17 cellular contexts compared by ENCODE assay signal in the genomic region with DNA sequence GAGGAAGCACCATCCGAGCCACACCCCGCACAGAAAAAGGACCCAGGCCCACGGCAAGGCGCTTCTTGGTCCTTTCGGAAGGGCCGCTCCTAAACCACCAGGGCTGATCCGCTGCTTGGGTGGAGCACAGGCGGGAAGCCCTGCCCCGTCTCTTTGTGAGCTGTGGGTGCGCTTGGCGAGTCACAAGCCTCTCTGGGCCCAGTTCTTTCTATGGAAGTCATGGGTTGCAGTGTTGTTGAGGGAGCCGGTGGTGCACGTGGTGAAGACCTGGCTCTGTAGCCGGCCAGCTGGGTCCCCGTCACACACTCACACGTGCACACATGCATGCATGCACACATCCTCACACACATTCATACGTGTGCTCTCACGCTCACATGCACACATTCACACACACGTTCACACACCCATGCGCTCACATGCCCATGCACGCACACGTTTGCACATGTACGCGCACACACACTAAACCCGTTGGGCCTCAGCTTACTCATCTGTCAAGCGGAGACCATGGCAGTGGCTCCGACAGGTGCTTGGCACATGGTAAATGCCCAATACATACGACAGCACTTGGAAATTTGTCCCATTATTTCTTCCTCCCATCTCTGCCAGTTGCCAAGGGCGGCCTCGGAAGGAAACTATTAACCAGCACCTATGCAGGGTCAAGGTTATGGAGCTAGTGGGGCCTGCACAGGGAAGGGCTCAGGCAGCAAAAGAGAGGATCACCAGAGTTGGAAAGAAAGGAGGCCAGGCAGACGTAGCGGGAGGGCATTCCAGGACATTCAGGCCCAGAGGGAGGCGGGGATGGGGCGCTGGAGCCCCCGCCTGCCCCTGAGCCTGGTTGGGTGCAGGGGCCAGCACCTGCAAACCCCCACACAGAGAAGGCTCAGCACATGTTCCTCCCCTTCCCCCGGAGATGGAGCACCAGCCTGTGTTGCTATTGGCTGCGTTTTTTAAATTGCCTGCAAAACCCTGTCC.
DNase-seq lines count a peak whose midpoint lies in the region; ATAC-seq, FAIRE-seq and TF ChIP-seq lines count a peak whose summit lies in the region.
"Had no signal": no experiment of that assay in that cellular context is flagged by ENCODE, and none has a peak within 500 bp of the region (broad histone marks: within the 10 kb centered on the region; RNA-seq: fewer than 3 reads in every experiment).

No MANE protein-coding gene starts in this region.

- CTCF ChIA-PET in PC-9 (lab: Charles Lee) = no interaction called here
- CTCF ChIA-PET in H1 (lab: Charles Lee; ENCODE audit: partially characterized antibody) = interaction anchor here (0.9 to 19.9 kb wide), 5 partner anchors 9 to 117 kb away, joined by 3 to 447 read pairs (median 5); no protein-coding TSS in a partner anchor

- H3K9ac ChIP-seq in H9 (ENCODE audit: extremely low read depth, insufficient read length, low read length) (no peak overlapping the region), H1 (replicated peaks in 1 of 4; ENCODE audit: extremely low read depth in 1 of 4, low read depth in 3 of 4, low read length in 3 of 4) (no peak overlapping the region), neural progenitor cell (no peak overlapping the region)

- H3K36me3 ChIP-seq in PC-9 (ENCODE audit: low read depth) (no peaks in the 10 kb centered on the region), H1 (ENCODE audit: control insufficient read depth in 2 of 4, insufficient read depth in 4 of 4, low read length in 3 of 4) (no peaks in the 10 kb centered on the region), neural progenitor cell (no peaks in the 10 kb centered on the region)
- H3K36me3 ChIP-seq: SJSA1 had no signal

- FAIRE-seq in H1 (lab: Jason Lieb, UNC) = no peak

- H3K4me1 ChIP-seq in H9 (ENCODE audit: insufficient read depth, low read length) = peaks cover 5% of the 10 kb centered on the region; the same call in 1 of the 2 replicates
- peaks cover 13% of the 10 kb centered on the region for H3K4me1 ChIP-seq in PC-9 (replicated peaks; ENCODE audit: insufficient read depth)
- peaks cover 0 to 17% (median 5%) of the 10 kb centered on the region in 4 experiments; a peak in 6 of 7 replicates for H3K4me1 ChIP-seq in H1 (replicated peaks in 1 of 4; ENCODE audit: control insufficient read depth in 3 of 4, insufficient read depth in 4 of 4, low read length in 3 of 4)
- H3K4me1 ChIP-seq in neural progenitor cell = no peaks in the 10 kb centered on the region

- H2BK120ac ChIP-seq in H9 (ENCODE audit: low read depth, low read length, poor library complexity, severe bottlenecking) (no peak overlapping the region), H1 (replicated peaks; ENCODE audit: low read depth, low read length) (no peak overlapping the region)

- no peak for TF ChIP-seq EP300 in H1 (IDR thresholded peaks at IDR 0.05; ENCODE audit: borderline replicate concordance in 1 of 2, low read depth in 2 of 2, low read length in 2 of 2)

- H3K27me3 ChIP-seq in H9 (ENCODE audit: insufficient read depth, low read length) (no peaks in the 10 kb centered on the region; the same call in 1 of the 2 replicates), PC-9 (ENCODE audit: insufficient read depth, low read depth) (no peaks in the 10 kb centered on the region), H1 (replicated peaks in 1 of 4; ENCODE audit: control insufficient read depth in 3 of 4, extremely low read depth in 1 of 4, insufficient read depth in 3 of 4, low read length in 3 of 4) (no peaks in the 10 kb centered on the region), neural progenitor cell (no peaks in the 10 kb centered on the region)
- H3K27me3 ChIP-seq: SJSA1 had no signal

- H3K23me2 ChIP-seq in H9 (ENCODE audit: insufficient read length, low read depth, low read length, poor library complexity, severe bottlenecking) (no peaks in the 10 kb centered on the region), H1 (ENCODE audit: low read depth, low read length) (no peaks in the 10 kb centered on the region)

- TF ChIP-seq RAD21 in H1 (IDR thresholded peaks at IDR 0.05 in 1 of 2, conservative IDR thresholded peaks at IDR 0.05 in 1 of 2; ENCODE audit: low read depth in 2 of 2, low read length in 2 of 2) = no peak

- H3K27me3 Mint-ChIP-seq in H9 (ENCODE audit: low read depth) (peaks cover 2% of the 10 kb centered on the region), neural progenitor cell (ENCODE audit: insufficient read depth, low read depth) (peaks cover 6% of the 10 kb centered on the region)

- peak overlapping the region; percentile 6 for H2AFZ ChIP-seq in H9 (ENCODE audit: low read length)
- H2AFZ ChIP-seq in PC-9 = 0 out of 2 replicates have a peak overlapping the region, but pooled peaks have one; percentile 71
- H2AFZ ChIP-seq in H1 (ENCODE audit: low read length) = peak overlapping the region; percentile 49; the same call in 1 of the 2 replicates
- peak overlapping the region; percentile 82 for H2AFZ ChIP-seq in neural progenitor cell (replicated peaks)

- BruUV-seq in PC-9 (replicated peaks; lab: Mats Ljungman, UMichigan) = no TSS peak

- H3K36me3 Mint-ChIP-seq in H9 (ENCODE audit: insufficient read depth in 1 of 3, low read depth in 3 of 3) (peaks cover 0 to 6% (median 2%) of the 10 kb centered on the region in 3 experiments; a peak in 5 of 7 replicates), neural progenitor cell (no peaks in the 10 kb centered on the region)

- no peak overlapping the region for H3K14ac ChIP-seq in H9 (ENCODE audit: insufficient read depth, low read length)
- H3K14ac ChIP-seq in H1 (ENCODE audit: insufficient read length) = no peak overlapping the region

- H3K56ac ChIP-seq in H9 (ENCODE audit: insufficient read length, low read depth, low read length) = no peak overlapping the region
- no peak overlapping the region for H3K56ac ChIP-seq in H1 (replicated peaks; ENCODE audit: insufficient read length, low read depth, low read length)

- TF ChIP-seq POLR2A in H1 (IDR thresholded peaks at IDR 0.05; ENCODE audit: control extremely low read depth in 1 of 2, low read depth in 2 of 2, low read length in 2 of 2) = no peak

- H4K20me1 ChIP-seq in H9 (ENCODE audit: control insufficient read depth, insufficient read depth, insufficient read length) (no peaks in the 10 kb centered on the region), PC-9 (ENCODE audit: insufficient read depth) (no peaks in the 10 kb centered on the region), H1 (replicated peaks in 1 of 2; ENCODE audit: control insufficient read depth in 1 of 2, insufficient read depth in 2 of 2, low read length in 2 of 2) (no peaks in the 10 kb centered on the region), neural progenitor cell (ENCODE audit: low read depth) (no peaks in the 10 kb centered on the region)

- H2BK20ac ChIP-seq in H9 (ENCODE audit: low read depth, low read length, poor library complexity, severe bottlenecking) (no peak overlapping the region), H1 (ENCODE audit: low read length) (peak overlapping the region; percentile 68; the same call in 1 of the 2 replicates)

- H2BK15ac ChIP-seq in H9 (ENCODE audit: low read depth, low read length) = no peak overlapping the region
- H2BK15ac ChIP-seq in H1 (ENCODE audit: low read length) = peak overlapping the region; percentile 98

- no peak overlapping the region for H3K18ac ChIP-seq in H9 (ENCODE audit: insufficient read length, low read depth, low read length)
- peak overlapping the region; percentile 15; the same call in 1 of the 2 replicates for H3K18ac ChIP-seq in H1 (ENCODE audit: extremely low read depth, low read length)

- H3K4me2 ChIP-seq in H9 (ENCODE audit: insufficient read depth, insufficient read length, low read length) (no peak overlapping the region), PC-9 (peak overlapping the region; percentile 76), H1 (ENCODE audit: insufficient read depth in 1 of 2, low read depth in 2 of 2, low read length in 2 of 2) (no peak overlapping the region), neural progenitor cell (no peak overlapping the region)

- H4K91ac ChIP-seq in H9 (ENCODE audit: insufficient read length, low read depth, low read length) (no peak overlapping the region), H1 (replicated peaks; ENCODE audit: insufficient read length, low read length) (peak overlapping the region; percentile 56)

- ATAC-seq in GM18861 (IDR thresholded peaks at IDR 0.05; ENCODE audit: unreplicated experiment) = no peak

- H3K9me3 ChIP-seq in H9 (ENCODE audit: control insufficient read depth, low read depth, low read length) (no peaks in the 10 kb centered on the region), PC-9 (ENCODE audit: insufficient read depth, low read depth) (no peaks in the 10 kb centered on the region), H1 (ENCODE audit: insufficient read depth in 2 of 2, low read depth in 1 of 2, low read length in 1 of 2) (no peaks in the 10 kb centered on the region; a peak in 1 of 4 replicates), neural progenitor cell (ENCODE audit: low read depth) (no peaks in the 10 kb centered on the region)
- H3K9me3 ChIP-seq: SJSA1 had no signal

- intact Hi-C loops in PC-9 (cut with micrococcal nuclease; ENCODE audit: unreplicated experiment) = loop anchor here (10.0 kb wide), 1 partner anchor 301 kb away; a partner anchor contains a TSS

- no peaks in the 10 kb centered on the region for H3K79me1 ChIP-seq in H9 (ENCODE audit: insufficient read depth, low read depth, low read length, poor library complexity, severe bottlenecking)
- no peaks in the 10 kb centered on the region for H3K79me1 ChIP-seq in H1 (ENCODE audit: low read depth, low read length)

- no CpG with 5 or more reads among the region's 37 CpGs for WGBS in H9 (ENCODE audit: extremely low coverage, insufficient read length, low lambda C conversion rate)
- WGBS in H1 (ENCODE audit: extremely low coverage in 1 of 2, insufficient coverage in 1 of 2, insufficient read length in 1 of 2, insufficient replicate concordance in 2 of 2, low coverage in 1 of 2, low lambda C conversion rate in 2 of 2, missing lambda C conversion rate in 1 of 2), 2 experiments = 83% methylated on average over 37 of the region's 37 CpGs; no CpG with 5 or more reads in 1 of the 2 experiments

- H3K4me3 Mint-ChIP-seq in H9 (peak overlapping the region in 1 of 2 experiments; percentile 39; a peak in 1 of 5 replicates), neural progenitor cell (peak overlapping the region; percentile 21)
- H3K4me3 Mint-ChIP-seq: B cell; CD4-positive, alpha-beta T cell had no signal

- H2BK5ac ChIP-seq in H9 (ENCODE audit: insufficient read length, low read length) (no peak overlapping the region), H1 (ENCODE audit: low read depth, low read length) (peak overlapping the region; percentile 40; the same call in 1 of the 2 replicates)

- peaks cover 23% of the 10 kb centered on the region in 2 experiments for H3K4me1 Mint-ChIP-seq in H9
- H3K4me1 Mint-ChIP-seq in neural progenitor cell = peaks cover 10% of the 10 kb centered on the region

- H3K4me3 ChIP-seq in PC-9 = no peak overlapping the region; the same call in 1 of the 2 replicates
- no peak overlapping the region for H3K4me3 ChIP-seq in H1 (ENCODE audit: extremely low read depth in 1 of 4, insufficient read depth in 2 of 4, low read depth in 3 of 4, low read length in 4 of 4)
- H3K4me3 ChIP-seq in neural progenitor cell = no peak overlapping the region
- H3K4me3 ChIP-seq: SJSA1 had no signal

- H2BK12ac ChIP-seq in H9 (ENCODE audit: insufficient read length, low read depth, low read length) = no peak overlapping the region
- peak overlapping the region; percentile 99 for H2BK12ac ChIP-seq in H1 (ENCODE audit: low read depth, low read length)

- no peaks in the 10 kb centered on the region for H3K79me2 ChIP-seq in H9 (ENCODE audit: insufficient read depth, low read length)
- no peaks in the 10 kb centered on the region for H3K79me2 ChIP-seq in PC-9 (ENCODE audit: low read depth)
- no peaks in the 10 kb centered on the region for H3K79me2 ChIP-seq in H1 (ENCODE audit: control insufficient read depth in 1 of 2, insufficient read depth in 2 of 2, low read length in 2 of 2)
- H3K79me2 ChIP-seq in neural progenitor cell (ENCODE audit: low read depth) = no peaks in the 10 kb centered on the region

- H4K8ac ChIP-seq in H9 (replicated peaks; ENCODE audit: insufficient read length, low read depth, low read length) = no peak overlapping the region
- peak overlapping the region; percentile 31; the same call in 1 of the 2 replicates for H4K8ac ChIP-seq in H1 (ENCODE audit: extremely low read depth, insufficient read depth, low read length)

- H3F3A ChIP-seq in PC-9 (ENCODE audit: insufficient read depth, low read depth) (peaks cover 3% of the 10 kb centered on the region; the same call in 1 of the 2 replicates), neural progenitor cell (ENCODE audit: low read depth) (no peaks in the 10 kb centered on the region)

- H3K9me3 Mint-ChIP-seq in H9 (peaks cover 0 to 5% of the 10 kb centered on the region in 2 experiments), neural progenitor cell (no peaks in the 10 kb centered on the region)
- H3K9me3 Mint-ChIP-seq: CD4-positive, alpha-beta T cell had no signal

- H3K4ac ChIP-seq in H9 (ENCODE audit: low read depth, low read length) (no peak overlapping the region), H1 (replicated peaks; ENCODE audit: insufficient read length, low read depth, low read length) (peak overlapping the region; percentile 94)

- POLR2A ChIA-PET in PC-9 (lab: Charles Lee; ENCODE audit: unreplicated experiment) = no interaction called here
- POLR2A ChIA-PET in H1 (lab: Charles Lee; ENCODE audit: partially characterized antibody) = interaction anchor here (0.9 kb wide), 1 partner anchor 97 kb away, joined by 3 read pairs; a partner anchor contains a TSS

- H3K27ac ChIP-seq in H9 (ENCODE audit: insufficient read length, low read depth, low read length) = no peak overlapping the region
- no peak overlapping the region for H3K27ac ChIP-seq in PC-9
- no peak overlapping the region for H3K27ac ChIP-seq in H1 (ENCODE audit: low read depth, low read length)
- H3K27ac ChIP-seq in neural progenitor cell = no peak overlapping the region
- H3K27ac ChIP-seq: SJSA1 had no signal

- H3K9me2 ChIP-seq in PC-9 (ENCODE audit: insufficient read depth) = no peaks in the 10 kb centered on the region

- H4K5ac ChIP-seq in H9 (ENCODE audit: insufficient read length, low read depth, low read length) = no peak overlapping the region
- no peak overlapping the region for H4K5ac ChIP-seq in H1 (ENCODE audit: insufficient read length, low read depth, low read length)

- H3T11ph ChIP-seq in H9 (ENCODE audit: low read length) = no peak overlapping the region

- TF ChIP-seq CTCF in H9 (conservative IDR thresholded peaks at IDR 0.05) = no peak
- TF ChIP-seq CTCF in PC-9 (conservative IDR thresholded peaks at IDR 0.05) = no peak
- TF ChIP-seq CTCF in H1 (IDR thresholded peaks at IDR 0.05; ENCODE audit: control extremely low read depth in 1 of 3, insufficient read depth in 1 of 3, low read depth in 1 of 3, low read length in 3 of 3) = no peak
- no peak for TF ChIP-seq CTCF in neural progenitor cell (IDR thresholded peaks at IDR 0.05)

- no peak overlapping the region for H3K27ac Mint-ChIP-seq in H9
- H3K27ac Mint-ChIP-seq in neural progenitor cell = no peak overlapping the region
- H3K27ac Mint-ChIP-seq: B cell; CD4-positive, alpha-beta T cell had no signal

- no peak overlapping the region for H3K23ac ChIP-seq in H9 (ENCODE audit: insufficient read length, low read depth, low read length)
- no peak overlapping the region for H3K23ac ChIP-seq in H1 (ENCODE audit: insufficient read length)

- H2AK5ac ChIP-seq in H9 (ENCODE audit: insufficient read length, low read length) = no peak overlapping the region
- H2AK5ac ChIP-seq in H1 (ENCODE audit: low read depth, low read length) = peak overlapping the region; percentile 86

- no peak for DNase-seq in H9
- DNase-seq in PC-9 = no peak
- DNase-seq in H1 (ENCODE audit: low read depth in 1 of 2, low spot score in 2 of 2) = no peak
- no peak for DNase-seq in neural progenitor cell (ENCODE audit: low spot score)
- DNase-seq in NCI-H1092 (lab: John Stamatoyannopoulos, UW) = no peak
- no peak for DNase-seq in DMS 273 treated with DMSO at 0.1 percent for 48 hours (lab: John Stamatoyannopoulos, UW)
- DNase-seq in NCI-H774 (lab: John Stamatoyannopoulos, UW) = no peak
- DNase-seq: CD4-positive, alpha-beta T cell; DMS79 treated with DMSO at 0.1 percent for 48 hours; GDM1; NCI-H1048; NCI-H2227 treated with DMSO at 0.1 percent for 48 hours; NCI-H748 treated with DMSO at 0.1 percent for 48 hours; SW 1271 had no signal

Comparison
In these comparisons a context has a peak if more than half of its experiments do, and no peak if none do; other contexts are left out.
1. H2AFZ ChIP-seq: peak in every context shown above with its lines; median percentile 82 in neural progenitor cell; 71 in PC-9; 49 in H1; 6 in H9.